8 cellular contexts compared by ENCODE assay signal in genomic region chr10:80234331-80235235, GRCh38.
DNase-seq lines count a peak whose midpoint lies in the region; ATAC-seq and TF ChIP-seq lines count a peak whose summit lies in the region.
"Not testable (repeated sequence)": the region's sequence is repeated elsewhere in the genome, so short reads cannot be mapped to it uniquely, and the experiment has no call there.

No MANE protein-coding gene starts in this region.

- H2AFZ ChIP-seq in OCI-LY3 (ENCODE audit: low read depth, low read length) = not testable (repeated sequence)

- not testable (repeated sequence) for H3K4me1 Mint-ChIP-seq in memory B cell

- peak; percentile 100 for ATAC-seq in GM18505 (IDR thresholded peaks at IDR 0.05; ENCODE audit: unreplicated experiment)
- peak; percentile 100 for ATAC-seq in GM19043 (IDR thresholded peaks at IDR 0.05; ENCODE audit: low read depth, unreplicated experiment)
- ATAC-seq in GM21423 (IDR thresholded peaks at IDR 0.05; ENCODE audit: unreplicated experiment) = peak; percentile 100
- ATAC-seq in HG02678 (IDR thresholded peaks at IDR 0.05; ENCODE audit: unreplicated experiment) = peak; percentile 100
- peak; percentile 100 for ATAC-seq in HG03064 (IDR thresholded peaks at IDR 0.05; ENCODE audit: low read depth, unreplicated experiment)
- peak; percentile 99 for ATAC-seq in HG03457 (IDR thresholded peaks at IDR 0.05; ENCODE audit: unreplicated experiment)
- ATAC-seq in memory B cell (ENCODE audit: low read depth) = peak; percentile 90

- peak overlapping the region; percentile 35 for H3K4me3 ChIP-seq in OCI-LY3 (ENCODE audit: low read length)

- not testable (repeated sequence) for TF ChIP-seq POLR2A in GM18505 (IDR thresholded peaks at IDR 0.05; ENCODE audit: borderline replicate concordance, extremely low read depth, insufficient read depth, insufficient read length)

- H3K36me3 ChIP-seq in OCI-LY3 (replicated peaks; ENCODE audit: low read depth, low read length) = not testable (repeated sequence)

- H3K4me3 Mint-ChIP-seq in memory B cell = peak overlapping the region; percentile 34

- not testable (repeated sequence) for H3K79me2 ChIP-seq in OCI-LY3 (ENCODE audit: low read length)

- not testable (repeated sequence) for H3K9ac ChIP-seq in OCI-LY3 (ENCODE audit: low read length)

- TF ChIP-seq CTCF in OCI-LY3 (IDR thresholded peaks at IDR 0.05; ENCODE audit: low read depth, low read length) = not testable (repeated sequence)

- DNase-seq in memory B cell (ENCODE audit: low spot score in 2 of 2) = not testable (repeated sequence)

- H3K27ac Mint-ChIP-seq in memory B cell = not testable (repeated sequence)

- not testable (repeated sequence) for H3K27ac ChIP-seq in OCI-LY3 (ENCODE audit: low read length)

- not testable (repeated sequence) for H3K9me3 ChIP-seq in OCI-LY3 (ENCODE audit: insufficient read depth, low read length)

- not testable (repeated sequence) for H3K9me3 Mint-ChIP-seq in memory B cell

- not testable (repeated sequence) for H3K4me1 ChIP-seq in OCI-LY3 (ENCODE audit: low read length)

- not testable (repeated sequence) for H3K36me3 Mint-ChIP-seq in memory B cell

- not testable (repeated sequence) for H3K27me3 ChIP-seq in OCI-LY3 (ENCODE audit: low read depth, low read length)

- H3K4me2 ChIP-seq in OCI-LY3 (ENCODE audit: low read length) = peak overlapping the region; percentile 50

- not testable (repeated sequence) for H4K20me1 ChIP-seq in OCI-LY3 (ENCODE audit: insufficient read depth, low read length)

- not testable (repeated sequence) for H3K27me3 Mint-ChIP-seq in memory B cell
